20 cellular contexts compared by ENCODE assay signal in the genomic region with DNA sequence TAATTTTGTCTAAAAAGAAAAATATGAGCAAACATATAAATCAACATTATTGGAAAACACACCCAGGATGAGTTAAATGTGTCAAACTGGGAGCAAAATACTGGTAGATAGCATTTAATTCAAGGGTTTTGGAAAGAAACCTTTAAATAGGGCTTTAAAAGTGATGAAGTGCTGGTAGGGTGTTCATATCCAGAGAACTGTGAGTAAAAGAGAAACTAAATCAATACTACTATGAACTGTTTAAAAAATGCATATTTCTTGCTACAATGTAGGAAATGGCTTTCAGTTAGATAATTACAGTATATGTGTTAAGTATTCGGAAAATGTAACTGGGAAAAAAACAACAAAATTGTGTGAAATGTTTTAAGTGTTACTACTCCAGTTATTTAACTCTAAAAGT.
A peak's percentile ranks its signal among the peaks of the same experiment; 100 is the strongest.
DNase-seq lines count a peak whose midpoint lies in the region; ATAC-seq, FAIRE-seq and TF ChIP-seq lines count a peak whose summit lies in the region.
"Had no signal": no experiment of that assay in that cellular context is flagged by ENCODE, and none has a peak within 500 bp of the region (broad histone marks: within the 10 kb centered on the region; RNA-seq: fewer than 3 reads in every experiment).

No MANE protein-coding gene starts in this region.

- H3K4me1 ChIP-seq in endodermal cell (ENCODE audit: control insufficient read depth, insufficient read depth, low read length), result no peaks in the 10 kb centered on the region
- H3K4me1 ChIP-seq: BLaER1 treated with 17β-estradiol and CSF1 and Interleukin-3, amounts not matched to agents 10 nM and 100 nM had no signal

- peak; percentile 58 for ATAC-seq in stimulated activated naive CD8-positive, alpha-beta T cell treated with anti-CD3 and anti-CD28 coated beads, Interleukin-15, amount 100 ng/mL, for 72 hours
- ATAC-seq in stimulated activated naive CD8-positive, alpha-beta T cell treated with anti-CD3 and anti-CD28 coated beads, Interleukin-15, Interleukin-2, amounts not matched to agents 100 U/mL and 50 U/mL, for 24 hours, result no peak
- peak; percentile 74 for ATAC-seq in HG02870 (IDR thresholded peaks at IDR 0.05; ENCODE audit: unreplicated experiment)
- ATAC-seq: CD8-positive, alpha-beta T cell; K562 had no signal

- no peaks in the 10 kb centered on the region for H3K27me3 ChIP-seq in endodermal cell (ENCODE audit: control insufficient read depth, insufficient read depth, low read length, poor library complexity, severe bottlenecking)
- H3K27me3 ChIP-seq: BLaER1 treated with 17β-estradiol and CSF1 and Interleukin-3, amounts not matched to agents 10 nM and 100 nM had no signal

- H3K9me3 ChIP-seq in endodermal cell (ENCODE audit: control insufficient read depth, low read length), result no peaks in the 10 kb centered on the region
- H3K9me3 ChIP-seq: BLaER1 treated with 17β-estradiol and CSF1 and Interleukin-3, amounts not matched to agents 10 nM and 100 nM had no signal

- H3K27ac Mint-ChIP-seq in stimulated activated naive CD8-positive, alpha-beta T cell treated with anti-CD3 and anti-CD28 coated beads, Interleukin-15, amount 100 ng/mL, for 72 hours, result no peak overlapping the region
- H3K27ac Mint-ChIP-seq in endodermal cell, result no peak overlapping the region
- H3K27ac Mint-ChIP-seq: CD8-positive, alpha-beta T cell had no signal

- no peak overlapping the region for H3K9ac ChIP-seq in endodermal cell (ENCODE audit: extremely low read depth, low read length, poor library complexity, severe bottlenecking)
- H3K9ac ChIP-seq: BLaER1 treated with 17β-estradiol and CSF1 and Interleukin-3, amounts not matched to agents 10 nM and 100 nM had no signal

- FAIRE-seq in TTC549 (lab: Jason Lieb, UNC), result peak; percentile 17
- FAIRE-seq: RCC 7860 had no signal

- H3K4me3 ChIP-seq in endodermal cell (ENCODE audit: low read length), result no peak overlapping the region
- H3K4me3 ChIP-seq: BLaER1 treated with 17β-estradiol and CSF1 and Interleukin-3, amounts not matched to agents 10 nM and 100 nM; K562 had no signal

- no peaks in the 10 kb centered on the region for H3K27me3 Mint-ChIP-seq in stimulated activated naive CD8-positive, alpha-beta T cell treated with anti-CD3 and anti-CD28 coated beads, Interleukin-15, amount 100 ng/mL, for 72 hours
- H3K27me3 Mint-ChIP-seq in endodermal cell (ENCODE audit: insufficient read depth), result no peaks in the 10 kb centered on the region

- WGBS in endodermal cell (ENCODE audit: insufficient coverage in 1 of 2, insufficient read length in 1 of 2), 2 experiments, result 81 to 100% methylated on average over 1 of the region's 1 CpG

- H3K36me3 ChIP-seq in endodermal cell (ENCODE audit: control insufficient read depth, insufficient read depth, low read length), result peaks cover 24% of the 10 kb centered on the region

- H3K4me3 Mint-ChIP-seq in stimulated activated naive CD8-positive, alpha-beta T cell treated with anti-CD3 and anti-CD28 coated beads, Interleukin-15, amount 100 ng/mL, for 72 hours, result no peak overlapping the region
- no peak overlapping the region for H3K4me3 Mint-ChIP-seq in endodermal cell
- H3K4me3 Mint-ChIP-seq: CD8-positive, alpha-beta T cell had no signal

- no peak for TF ChIP-seq CTCF in endodermal cell (conservative IDR thresholded peaks at IDR 0.05)

- DNase-seq in stimulated activated naive CD8-positive, alpha-beta T cell treated with anti-CD3 and anti-CD28 coated beads, Interleukin-15, amount 100 ng/mL, for 72 hours, result no peak
- DNase-seq in stimulated activated naive CD8-positive, alpha-beta T cell treated with anti-CD3 and anti-CD28 coated beads, Interleukin-15, Interleukin-2, amounts not matched to agents 100 U/mL and 50 U/mL, for 24 hours, result no peak
- DNase-seq in endodermal cell (no peak), AG08396 (ENCODE audit: low spot score) (no peak), D341Med (ENCODE audit: low spot score) (no peak), NCI-H510A treated with DMSO at 0.1 percent for 48 hours (lab: John Stamatoyannopoulos, UW) (no peak)
- DNase-seq: Calu3; CD8-positive, alpha-beta T cell; NCI-H1105; NCI-H2081; NCI-H2171 treated with DMSO at 0.1 percent for 48 hours; NCI-H446; NCI-H69; NK-92 treated with Interleukin-12 subunit alpha and Interleukin-12 subunit beta, amount 100 ng/mL, for 24 hours; Right ventricle myocardium superior had no signal

- H3K9me3 Mint-ChIP-seq in stimulated activated naive CD8-positive, alpha-beta T cell treated with anti-CD3 and anti-CD28 coated beads, Interleukin-15, amount 100 ng/mL, for 72 hours, result no peaks in the 10 kb centered on the region
- H3K9me3 Mint-ChIP-seq in endodermal cell, result no peaks in the 10 kb centered on the region
- H3K9me3 Mint-ChIP-seq: CD8-positive, alpha-beta T cell had no signal

- H3K4me1 Mint-ChIP-seq in stimulated activated naive CD8-positive, alpha-beta T cell treated with anti-CD3 and anti-CD28 coated beads, Interleukin-15, amount 100 ng/mL, for 72 hours, result peaks cover 5% of the 10 kb centered on the region
- peaks cover 4% of the 10 kb centered on the region for H3K4me1 Mint-ChIP-seq in endodermal cell

- no peak overlapping the region for H3K27ac ChIP-seq in endodermal cell (ENCODE audit: low read depth, low read length)
- H3K27ac ChIP-seq: BLaER1 treated with 17β-estradiol and CSF1 and Interleukin-3, amounts not matched to agents 10 nM and 100 nM had no signal

- H3K36me3 Mint-ChIP-seq in endodermal cell (ENCODE audit: low read depth), result peaks cover under 1% of the 10 kb centered on the region
